ENCODE assay signal across 11 cellular contexts in the genomic region with DNA sequence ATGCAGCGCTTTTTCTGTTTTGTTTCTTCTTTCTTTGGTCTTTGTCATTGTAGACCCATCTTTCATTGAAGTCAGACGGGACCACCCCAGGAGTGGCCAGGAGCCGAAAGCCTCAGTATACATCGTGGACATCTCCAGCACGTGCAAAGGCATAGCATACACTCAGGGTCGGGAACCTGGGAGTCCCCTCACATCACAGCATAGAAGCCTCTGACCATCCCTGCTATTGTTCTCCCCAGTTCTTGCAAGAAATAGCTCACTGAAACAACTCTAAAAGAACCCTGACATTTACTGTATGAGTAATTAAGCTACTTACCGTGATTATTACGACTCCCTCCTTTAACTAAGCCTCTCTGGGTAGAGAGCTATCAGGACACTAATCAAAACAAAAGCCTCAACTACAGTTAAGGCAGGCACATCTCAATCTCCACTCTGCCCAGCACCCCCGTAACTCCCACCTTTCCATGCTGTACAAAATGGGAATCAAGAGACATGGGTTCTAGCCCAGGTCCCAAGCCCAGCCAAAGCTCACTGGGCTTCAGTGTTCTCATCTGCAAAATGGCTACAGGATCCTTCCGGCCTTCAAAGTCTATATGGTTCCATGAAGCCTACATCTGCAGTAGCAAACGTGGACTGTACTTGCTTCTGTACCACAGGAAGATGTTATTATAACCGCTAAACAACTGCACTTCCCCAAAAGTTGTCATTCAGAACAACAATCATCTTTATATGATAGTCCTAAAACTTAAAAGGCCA. TPM values are rescaled to one million over a fixed set of nuclear protein-coding genes. Genes with fewer than 3 reads are reported as not detected.
A peak's percentile ranks its signal among the peaks of the same experiment; 100 is the strongest.
DNase-seq lines count a peak whose midpoint lies in the region; ATAC-seq and TF ChIP-seq lines count a peak whose summit lies in the region.
"Had no signal": no experiment of that assay in that cellular context is flagged by ENCODE, and none has a peak within 500 bp of the region (broad histone marks: within the 10 kb centered on the region; RNA-seq: fewer than 3 reads in every experiment).

No MANE protein-coding gene starts in this region.

- no peak for DNase-seq in activated CD8-positive, alpha-beta memory T cell treated with anti-CD3 and anti-CD28 coated beads, Interleukin-2, amount 10 ng/mL, durations not matched to agents 7 days and 5 days
- no peak for DNase-seq in activated CD8-positive, alpha-beta memory T cell treated with anti-CD3 and anti-CD28 coated beads for 24 hours
- DNase-seq in MM.1S (no peak), iPS-NIHi11 (ENCODE audit: low spot score) (no peak), NCI-H446 (lab: John Stamatoyannopoulos, UW) (no peak)
- DNase-seq: effector CD8-positive, alpha-beta T cell; NCI-H2171; SHP77 had no signal

- H3F3A ChIP-seq in MM.1S (ENCODE audit: insufficient read depth, low read length), result peaks cover 38% of the 10 kb centered on the region

- no peak overlapping the region for H2AFZ ChIP-seq in MM.1S (ENCODE audit: low read length)

- no peaks in the 10 kb centered on the region for H3K9me3 Mint-ChIP-seq in activated CD8-positive, alpha-beta memory T cell treated with anti-CD3 and anti-CD28 coated beads, Interleukin-2, amount 10 ng/mL, durations not matched to agents 7 days and 5 days (ENCODE audit: low read depth)
- H3K9me3 Mint-ChIP-seq in brain, result peaks cover 0 to 3% (median 0%) of the 10 kb centered on the region in 5 experiments
- no peaks in the 10 kb centered on the region for H3K9me3 Mint-ChIP-seq in stimulated activated naive CD8-positive, alpha-beta T cell treated with anti-CD3 and anti-CD28 coated beads, Interleukin-15, Interleukin-2, amounts not matched to agents 100 ng/mL and 50 ng/mL, for 24 hours

- no peaks in the 10 kb centered on the region for H3K27me3 ChIP-seq in MM.1S (replicated peaks; ENCODE audit: insufficient read depth, low read length)

- H3K4me1 ChIP-seq in MM.1S (ENCODE audit: low read length), result peaks cover 55% of the 10 kb centered on the region

- peak overlapping the region; percentile 100 for H3K27ac ChIP-seq in MM.1S (ENCODE audit: low read length)

- H3K79me2 ChIP-seq in MM.1S (ENCODE audit: low read length), result peaks cover 100% of the 10 kb centered on the region

- H3K27ac Mint-ChIP-seq in activated CD8-positive, alpha-beta memory T cell treated with anti-CD3 and anti-CD28 coated beads, Interleukin-2, amount 10 ng/mL, durations not matched to agents 7 days and 5 days, result peak overlapping the region; percentile 95
- H3K27ac Mint-ChIP-seq in brain, result peak overlapping the region; percentile 56 to 92 (median 91)
- H3K27ac Mint-ChIP-seq in stimulated activated naive CD8-positive, alpha-beta T cell treated with anti-CD3 and anti-CD28 coated beads, Interleukin-15, Interleukin-2, amounts not matched to agents 100 ng/mL and 50 ng/mL, for 24 hours, result peak overlapping the region; percentile 89

- H3K9me2 ChIP-seq in MM.1S (replicated peaks; ENCODE audit: insufficient read depth, low read length), result no peaks in the 10 kb centered on the region

- CTCF ChIA-PET in activated CD8-positive, alpha-beta memory T cell treated with anti-CD3 and anti-CD28 coated beads, Interleukin-2, amount 10 ng/mL, durations not matched to agents 7 days and 5 days (lab: Charles Lee), result interaction anchor here (0.7 to 10.0 kb wide), 8 partner anchors 9 to 90 kb away, joined by 3 to 175 read pairs (median 5); no protein-coding TSS in a partner anchor

- TF ChIP-seq CTCF in MM.1S (IDR thresholded peaks at IDR 0.05; ENCODE audit: low read length) (no peak), brain (conservative IDR thresholded peaks at IDR 0.05) (no peak)

- peak overlapping the region; percentile 74 for H3K4me3 Mint-ChIP-seq in activated CD8-positive, alpha-beta memory T cell treated with anti-CD3 and anti-CD28 coated beads, Interleukin-2, amount 10 ng/mL, durations not matched to agents 7 days and 5 days
- H3K4me3 Mint-ChIP-seq in brain, result peak overlapping the region in 4 of 5 experiments; percentile 44 to 79 (median 72)
- peak overlapping the region; percentile 62 for H3K4me3 Mint-ChIP-seq in stimulated activated naive CD8-positive, alpha-beta T cell treated with anti-CD3 and anti-CD28 coated beads, Interleukin-15, Interleukin-2, amounts not matched to agents 100 ng/mL and 50 ng/mL, for 24 hours

- no peaks in the 10 kb centered on the region for H3K9me3 ChIP-seq in MM.1S (replicated peaks; ENCODE audit: insufficient read depth, low read length)

- H3K36me3 ChIP-seq in MM.1S (replicated peaks; ENCODE audit: insufficient read depth, low read length), result no peaks in the 10 kb centered on the region

- ATAC-seq in activated CD8-positive, alpha-beta memory T cell treated with anti-CD3 and anti-CD28 coated beads, Interleukin-2, amount 10 ng/mL, durations not matched to agents 7 days and 5 days, result peak; percentile 14
- no peak for ATAC-seq in HG03354 (IDR thresholded peaks at IDR 0.05; ENCODE audit: poor library complexity, severe bottlenecking, unreplicated experiment)

- peaks cover 88% of the 10 kb centered on the region for H3K4me1 Mint-ChIP-seq in activated CD8-positive, alpha-beta memory T cell treated with anti-CD3 and anti-CD28 coated beads, Interleukin-2, amount 10 ng/mL, durations not matched to agents 7 days and 5 days
- H3K4me1 Mint-ChIP-seq in brain, result peaks cover 65% of the 10 kb centered on the region
- peaks cover 98% of the 10 kb centered on the region for H3K4me1 Mint-ChIP-seq in stimulated activated naive CD8-positive, alpha-beta T cell treated with anti-CD3 and anti-CD28 coated beads, Interleukin-15, Interleukin-2, amounts not matched to agents 100 ng/mL and 50 ng/mL, for 24 hours (ENCODE audit: low read depth)

- H3K36me3 Mint-ChIP-seq in activated CD8-positive, alpha-beta memory T cell treated with anti-CD3 and anti-CD28 coated beads, Interleukin-2, amount 10 ng/mL, durations not matched to agents 7 days and 5 days, result peaks cover 78% of the 10 kb centered on the region
- peaks cover 13% of the 10 kb centered on the region for H3K36me3 Mint-ChIP-seq in brain
- H3K36me3 Mint-ChIP-seq in stimulated activated naive CD8-positive, alpha-beta T cell treated with anti-CD3 and anti-CD28 coated beads, Interleukin-15, Interleukin-2, amounts not matched to agents 100 ng/mL and 50 ng/mL, for 24 hours (ENCODE audit: low read depth), result peaks cover 71% of the 10 kb centered on the region

- peak overlapping the region; percentile 77 for H3K4me2 ChIP-seq in MM.1S (ENCODE audit: low read depth, low read length)

- peak overlapping the region; percentile 99 for H3K9ac ChIP-seq in MM.1S (ENCODE audit: low read length)

- peak overlapping the region; percentile 39 for H3K4me3 ChIP-seq in MM.1S (ENCODE audit: low read length)

- H4K20me1 ChIP-seq in MM.1S (ENCODE audit: insufficient read depth, low read length), result peaks cover 5% of the 10 kb centered on the region

- no peaks in the 10 kb centered on the region for H3K27me3 Mint-ChIP-seq in activated CD8-positive, alpha-beta memory T cell treated with anti-CD3 and anti-CD28 coated beads, Interleukin-2, amount 10 ng/mL, durations not matched to agents 7 days and 5 days
- H3K27me3 Mint-ChIP-seq in brain, result no peaks in the 10 kb centered on the region
- H3K27me3 Mint-ChIP-seq in stimulated activated naive CD8-positive, alpha-beta T cell treated with anti-CD3 and anti-CD28 coated beads, Interleukin-15, Interleukin-2, amounts not matched to agents 100 ng/mL and 50 ng/mL, for 24 hours, result no peaks in the 10 kb centered on the region

RNA-seq across cellular contexts. Expression of a gene that starts 6.7 kb away (rescaled TPM):
- total RNA-seq in activated CD8-positive, alpha-beta memory T cell treated with anti-CD3 and anti-CD28 coated beads, Interleukin-2, amount 10 ng/mL, durations not matched to agents 7 days and 5 days, result 100 to 1,000 TPM; 151 to 214 TPM
- polyA plus RNA-seq in brain (ENCODE audit: insufficient read depth, low read depth, low replicate concordance), result 40.2 TPM
